15 cellular contexts compared by ENCODE assay signal in the genomic region with DNA sequence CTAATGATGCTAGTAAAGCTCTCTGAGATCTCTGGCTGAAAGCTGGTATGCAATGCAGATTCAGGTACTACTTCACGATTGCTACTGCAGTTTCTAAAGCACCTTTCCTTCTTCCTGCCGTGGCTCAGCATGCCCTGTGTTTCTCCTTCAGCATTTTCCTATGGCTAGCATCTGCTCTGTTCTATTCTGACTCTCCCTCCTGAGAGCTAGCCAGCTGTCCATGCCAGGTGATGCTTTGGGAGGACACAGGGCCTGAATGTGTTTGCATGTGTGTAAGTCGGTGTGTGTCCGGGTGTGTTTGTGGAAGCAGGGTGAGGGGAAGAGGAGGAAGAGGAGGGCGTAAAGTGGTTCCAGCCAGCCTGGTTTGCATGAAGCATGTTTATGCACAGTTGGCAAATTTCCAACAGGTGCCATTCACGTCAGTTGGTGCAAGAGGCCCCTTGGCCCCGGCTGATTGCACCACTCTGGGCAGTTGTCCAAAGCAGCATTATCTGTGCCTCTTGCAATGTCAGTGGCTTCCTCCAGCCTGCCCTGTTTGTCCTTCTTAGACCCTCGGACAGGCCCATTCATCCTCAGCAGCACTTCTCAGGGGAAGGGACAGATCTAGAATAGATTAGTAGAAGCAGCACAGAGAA.
DNase-seq lines count a peak whose midpoint lies in the region; ATAC-seq, FAIRE-seq and TF ChIP-seq lines count a peak whose summit lies in the region.
"Had no signal": no experiment of that assay in that cellular context is flagged by ENCODE, and none has a peak within 500 bp of the region (broad histone marks: within the 10 kb centered on the region; RNA-seq: fewer than 3 reads in every experiment).

No MANE protein-coding gene starts in this region.

- CTCF ChIA-PET in activated CD4-positive, alpha-beta T cell treated with anti-CD3 and anti-CD28 coated beads for 36 hours (lab: Charles Lee), result no interaction called here

- no peaks in the 10 kb centered on the region for H3K9me3 Mint-ChIP-seq in activated CD4-positive, alpha-beta T cell treated with anti-CD3 and anti-CD28 coated beads, Interleukin-2, amount 10 ng/mL, durations not matched to agents 24 days and 14 days
- no peaks in the 10 kb centered on the region for H3K9me3 Mint-ChIP-seq in activated CD4-positive, alpha-beta T cell treated with anti-CD3 and anti-CD28 coated beads for 36 hours (ENCODE audit: low read depth)
- H3K9me3 Mint-ChIP-seq: stimulated activated naive CD8-positive, alpha-beta T cell treated with anti-CD3 and anti-CD28 coated beads, Interleukin-15, amount 100 ng/mL, for 72 hours had no signal

- no peaks in the 10 kb centered on the region for H3K36me3 Mint-ChIP-seq in activated CD4-positive, alpha-beta T cell treated with anti-CD3 and anti-CD28 coated beads, Interleukin-2, amount 10 ng/mL, durations not matched to agents 24 days and 14 days (ENCODE audit: low read depth)
- no peaks in the 10 kb centered on the region for H3K36me3 Mint-ChIP-seq in activated CD4-positive, alpha-beta T cell treated with anti-CD3 and anti-CD28 coated beads for 36 hours (ENCODE audit: low read depth)

- peaks cover 2% of the 10 kb centered on the region for H3K27me3 Mint-ChIP-seq in activated CD4-positive, alpha-beta T cell treated with anti-CD3 and anti-CD28 coated beads, Interleukin-2, amount 10 ng/mL, durations not matched to agents 24 days and 14 days
- no peaks in the 10 kb centered on the region for H3K27me3 Mint-ChIP-seq in activated CD4-positive, alpha-beta T cell treated with anti-CD3 and anti-CD28 coated beads for 36 hours
- H3K27me3 Mint-ChIP-seq: stimulated activated naive CD8-positive, alpha-beta T cell treated with anti-CD3 and anti-CD28 coated beads, Interleukin-15, amount 100 ng/mL, for 72 hours had no signal

- no peak for TF ChIP-seq CTCF in fibroblast of villous mesenchyme (IDR thresholded peaks at IDR 0.05; ENCODE audit: insufficient read depth, low read depth, low read length)

- ATAC-seq in activated CD4-positive, alpha-beta T cell treated with anti-CD3 and anti-CD28 coated beads for 36 hours, result no peak
- no peak for ATAC-seq in HG03571 (IDR thresholded peaks at IDR 0.05; ENCODE audit: unreplicated experiment)
- ATAC-seq: stimulated activated naive CD8-positive, alpha-beta T cell treated with anti-CD3 and anti-CD28 coated beads, Interleukin-15, amount 100 ng/mL, for 72 hours had no signal

- H3K4me1 Mint-ChIP-seq in activated CD4-positive, alpha-beta T cell treated with anti-CD3 and anti-CD28 coated beads, Interleukin-2, amount 10 ng/mL, durations not matched to agents 24 days and 14 days, result no peaks in the 10 kb centered on the region
- H3K4me1 Mint-ChIP-seq in activated CD4-positive, alpha-beta T cell treated with anti-CD3 and anti-CD28 coated beads for 36 hours, result no peaks in the 10 kb centered on the region
- H3K4me1 Mint-ChIP-seq: stimulated activated naive CD8-positive, alpha-beta T cell treated with anti-CD3 and anti-CD28 coated beads, Interleukin-15, amount 100 ng/mL, for 72 hours had no signal

- DNase-seq in activated CD4-positive, alpha-beta T cell treated with anti-CD3 and anti-CD28 coated beads, Interleukin-2, amount 10 ng/mL, durations not matched to agents 24 days and 14 days, result peak; percentile 41
- DNase-seq in activated CD4-positive, alpha-beta T cell treated with anti-CD3 and anti-CD28 coated beads for 36 hours, result no peak
- DNase-seq in NCI-H526 treated with DMSO at 0.1 percent for 48 hours (lab: John Stamatoyannopoulos, UW) (peak; percentile 4), fibroblast of villous mesenchyme (ENCODE audit: low read depth) (peak; percentile 6), urothelium cell line (ENCODE audit: low spot score) (no peak), MV-4-11 (lab: John Stamatoyannopoulos, UW) (no peak), iPS-NIHi11 (ENCODE audit: low spot score) (no peak)
- DNase-seq: activated naive CD4-positive, alpha-beta T cell treated with Interleukin-2 at 50 U/mL for 16 hours; MM.1S; stimulated activated naive CD8-positive, alpha-beta T cell treated with anti-CD3 and anti-CD28 coated beads, Interleukin-15, amount 100 ng/mL, for 72 hours had no signal

- intact Hi-C loops in activated CD4-positive, alpha-beta T cell treated with anti-CD3 and anti-CD28 coated beads, Interleukin-2, amount 10 ng/mL, durations not matched to agents 24 days and 14 days (cut with micrococcal nuclease), result no loop called here
- intact Hi-C loops in activated CD4-positive, alpha-beta T cell treated with anti-CD3 and anti-CD28 coated beads for 36 hours (cut with DNase I, micrococcal nuclease), result loop anchor here in 1 of 2 experiments (10.0 kb wide), 1 partner anchor 195 kb away; no protein-coding TSS in a partner anchor

- POLR2A ChIA-PET in activated CD4-positive, alpha-beta T cell treated with anti-CD3 and anti-CD28 coated beads for 36 hours (lab: Charles Lee), result no interaction called here

- no peak overlapping the region for H3K4me3 Mint-ChIP-seq in activated CD4-positive, alpha-beta T cell treated with anti-CD3 and anti-CD28 coated beads, Interleukin-2, amount 10 ng/mL, durations not matched to agents 24 days and 14 days
- H3K4me3 Mint-ChIP-seq in activated CD4-positive, alpha-beta T cell treated with anti-CD3 and anti-CD28 coated beads for 36 hours, result no peak overlapping the region
- H3K4me3 Mint-ChIP-seq: stimulated activated naive CD8-positive, alpha-beta T cell treated with anti-CD3 and anti-CD28 coated beads, Interleukin-15, amount 100 ng/mL, for 72 hours had no signal

- FAIRE-seq in urothelium cell line (lab: Jason Lieb, UNC), result peak; percentile 42
- FAIRE-seq: astrocyte, colon, endometrium had no signal

- no peak overlapping the region for H3K27ac Mint-ChIP-seq in activated CD4-positive, alpha-beta T cell treated with anti-CD3 and anti-CD28 coated beads, Interleukin-2, amount 10 ng/mL, durations not matched to agents 24 days and 14 days
- H3K27ac Mint-ChIP-seq in activated CD4-positive, alpha-beta T cell treated with anti-CD3 and anti-CD28 coated beads for 36 hours, result no peak overlapping the region

- H3K4me3 ChIP-seq in fibroblast of villous mesenchyme (ENCODE audit: low read depth, low read length), result no peak overlapping the region
- H3K4me3 ChIP-seq: SJSA1 had no signal

Comparison
In these comparisons a context has a peak if more than half of its experiments do, and no peak if none do; other contexts are left out.
1. DNase-seq: peak in activated CD4-positive, alpha-beta T cell treated with anti-CD3 and anti-CD28 coated beads, Interleukin-2, amount 10 ng/mL, durations not matched to agents 24 days and 14 days (single experiment), NCI-H526 treated with DMSO at 0.1 percent for 48 hours (single experiment) and fibroblast of villous mesenchyme (single experiment); none in activated CD4-positive, alpha-beta T cell treated with anti-CD3 and anti-CD28 coated beads for 36 hours (single experiment), urothelium cell line (single experiment), MV-4-11 (single experiment) and iPS-NIHi11 (single experiment).